14 cellular contexts compared by ENCODE assay signal in genomic region chr3:56887402-56888025, GRCh38.
A peak's percentile ranks its signal among the peaks of the same experiment; 100 is the strongest.
DNase-seq lines count a peak whose midpoint lies in the region; ATAC-seq, FAIRE-seq and TF ChIP-seq lines count a peak whose summit lies in the region.
"Had no signal": no experiment of that assay in that cellular context is flagged by ENCODE, and none has a peak within 500 bp of the region (broad histone marks: within the 10 kb centered on the region; RNA-seq: fewer than 3 reads in every experiment).

No MANE protein-coding gene starts in this region.

- no peak overlapping the region for H3K14ac ChIP-seq in neuronal stem cell (ENCODE audit: low read length)

- H3K18ac ChIP-seq in neuronal stem cell (ENCODE audit: low read length), result no peak overlapping the region

- POLR2A ChIA-PET in GM12878 (lab: Charles Lee), result interaction anchor here (0.6 to 1.4 kb wide), 3 partner anchors 11 to 26 kb away, joined by 3 to 4 read pairs (median 3); no protein-coding TSS in a partner anchor

- H3K4me1 ChIP-seq in GM12878 (ENCODE audit: control insufficient read depth, insufficient read depth, low read length) (peaks cover 8% of the 10 kb centered on the region), neuronal stem cell (ENCODE audit: control insufficient read depth in 2 of 2, insufficient read depth in 1 of 2, low read depth in 1 of 2, low read length in 2 of 2) (peaks cover 0 to 4% of the 10 kb centered on the region in 2 donors)

- H4K20me1 ChIP-seq in GM12878 (ENCODE audit: control insufficient read depth, insufficient read depth), result no peaks in the 10 kb centered on the region

- H3K79me2 ChIP-seq in GM12878 (ENCODE audit: control insufficient read depth, insufficient read depth, low read length), result no peaks in the 10 kb centered on the region

- CTCF ChIA-PET in GM12878 (lab: Yijun Ruan, JAX), result no interaction called here

- no peak overlapping the region for H3K23ac ChIP-seq in neuronal stem cell (ENCODE audit: low read depth, low read length, poor library complexity)

- H4K8ac ChIP-seq in neuronal stem cell (ENCODE audit: low read depth, low read length), result no peak overlapping the region

- H2BK120ac ChIP-seq in neuronal stem cell (ENCODE audit: low read depth, low read length), result no peak overlapping the region

- H3K4me1 Mint-ChIP-seq in T-helper 17 cell, result peaks cover 55% of the 10 kb centered on the region
- peaks cover 92% of the 10 kb centered on the region for H3K4me1 Mint-ChIP-seq in stimulated activated naive CD8-positive, alpha-beta T cell treated with anti-CD3 and anti-CD28 coated beads, Interleukin-15, amount 100 ng/mL, for 72 hours

- peak; percentile 24 for ATAC-seq in left ventricle myocardium superior
- peak; percentile 76 for ATAC-seq in T-helper 17 cell
- ATAC-seq in GM12878, result peak; percentile 66
- ATAC-seq in stimulated activated naive CD8-positive, alpha-beta T cell treated with anti-CD3 and anti-CD28 coated beads, Interleukin-15, amount 100 ng/mL, for 72 hours, result peak; percentile 88
- no peak for ATAC-seq in GM21737 (IDR thresholded peaks at IDR 0.05; ENCODE audit: unreplicated experiment)
- ATAC-seq: foreskin keratinocyte had no signal

- SMC1A ChIA-PET in GM12878 (lab: Charles Lee; ENCODE audit: uncharacterized antibody, unreplicated experiment), result interaction anchor here (0.6 to 1.6 kb wide), 4 partner anchors 8 to 86 kb away, joined by 3 to 4 read pairs (median 3); no protein-coding TSS in a partner anchor

- no peak for FAIRE-seq in GM12878 (lab: Jason Lieb, UNC)

- H3K27me3 ChIP-seq in GM12878 (replicated peaks in 1 of 2; ENCODE audit: control insufficient read depth in 2 of 2, insufficient read depth in 2 of 2, low read length in 1 of 2) (no peaks in the 10 kb centered on the region), neuronal stem cell (ENCODE audit: control insufficient read depth in 3 of 3, insufficient read depth in 3 of 3, low read depth in 1 of 3, low read length in 3 of 3) (no peaks in the 10 kb centered on the region)
- H3K27me3 ChIP-seq: foreskin keratinocyte had no signal

- BruUV-seq in GM12878 (replicated peaks; lab: Mats Ljungman, UMichigan), result no TSS peak

- no peak overlapping the region for H3K4ac ChIP-seq in neuronal stem cell (ENCODE audit: low read length)

- no peak for TF ChIP-seq RAD21 in GM12878 (IDR thresholded peaks at IDR 0.05; ENCODE audit: insufficient read depth, low read depth, low read length)

- no peak for DNase-seq in left ventricle myocardium superior
- DNase-seq in cardiac septum (ENCODE audit: low spot score), result no peak
- DNase-seq in T-helper 17 cell, result no peak
- no peak for DNase-seq in GM12878 (ENCODE audit: low read depth, low spot score)
- DNase-seq in stimulated activated naive CD8-positive, alpha-beta T cell treated with anti-CD3 and anti-CD28 coated beads, Interleukin-15, amount 100 ng/mL, for 72 hours, result peak in 1 of 2 donors; percentile 47
- no peak for DNase-seq in neuronal stem cell (ENCODE audit: low spot score)
- DNase-seq in NCI-H2107 (lab: John Stamatoyannopoulos, UW), result no peak
- DNase-seq: effector CD4-positive, alpha-beta T cell; EL; foreskin keratinocyte; NCI-H1092; trophoblast cell had no signal

- RAD21 ChIA-PET in GM12878 (lab: Charles Lee; ENCODE audit: unreplicated experiment), result interaction anchor here (1.3 kb wide), 1 partner anchor 19 kb away, joined by 3 read pairs; no protein-coding TSS in a partner anchor

- no peaks in the 10 kb centered on the region for H3K9me3 Mint-ChIP-seq in stimulated activated naive CD8-positive, alpha-beta T cell treated with anti-CD3 and anti-CD28 coated beads, Interleukin-15, amount 100 ng/mL, for 72 hours
- H3K9me3 Mint-ChIP-seq: brain had no signal

- H2BK5ac ChIP-seq in neuronal stem cell (ENCODE audit: low read length), result no peak overlapping the region

- H3K4me2 ChIP-seq in GM12878 (ENCODE audit: control insufficient read depth, insufficient read depth), result peak overlapping the region; percentile 11; the same call in 1 of the 2 replicates
- no peak overlapping the region for H3K4me2 ChIP-seq in neuronal stem cell (ENCODE audit: insufficient read depth, low read length, poor library complexity, severe bottlenecking)

- WGBS in GM12878 (ENCODE audit: insufficient coverage, insufficient replicate concordance, low lambda C conversion rate, missing lambda C conversion rate), result 0% methylated on average over 2 of the region's 2 CpGs
- no CpG with 5 or more reads among the region's 2 CpGs for whole genome bisulfite sequencing in neuronal stem cell (ENCODE audit: extremely low coverage in 2 of 2, insufficient read length in 2 of 2, insufficient replicate concordance in 1 of 2), 2 donors

- H3K27ac Mint-ChIP-seq in T-helper 17 cell, result peak overlapping the region; percentile 91
- H3K27ac Mint-ChIP-seq in stimulated activated naive CD8-positive, alpha-beta T cell treated with anti-CD3 and anti-CD28 coated beads, Interleukin-15, amount 100 ng/mL, for 72 hours, result peak overlapping the region; percentile 72 to 86

- H3K27ac ChIP-seq in GM12878 (ENCODE audit: control insufficient read depth, insufficient read depth), result no peak overlapping the region
- H3K27ac ChIP-seq in neuronal stem cell (replicated peaks; ENCODE audit: low read length), result no peak overlapping the region
- H3K27ac ChIP-seq: foreskin keratinocyte had no signal

- H3K36me3 ChIP-seq in GM12878 (ENCODE audit: control insufficient read depth in 2 of 2, insufficient read depth in 2 of 2, low read length in 1 of 2), result no peaks in the 10 kb centered on the region; a peak in 1 of 4 replicates
- H3K36me3 ChIP-seq in neuronal stem cell (replicated peaks in 1 of 2; ENCODE audit: control insufficient read depth in 2 of 2, insufficient read depth in 2 of 2, low read length in 2 of 2), result no peaks in the 10 kb centered on the region

- H3K4me3 ChIP-seq in GM12878 (no peak overlapping the region), neuronal stem cell (ENCODE audit: low read length in 2 of 2) (no peak overlapping the region)

- TF ChIP-seq CTCF in GM12878 (IDR thresholded peaks at IDR 0.05 in 2 of 3, conservative IDR thresholded peaks at IDR 0.05 in 1 of 3; ENCODE audit: control insufficient read depth in 2 of 3, extremely low read depth in 1 of 3, insufficient read depth in 1 of 3, low read depth in 3 of 3, low read length in 3 of 3), result no peak

- H3K27me3 Mint-ChIP-seq in T-helper 17 cell, result no peaks in the 10 kb centered on the region
- no peaks in the 10 kb centered on the region for H3K27me3 Mint-ChIP-seq in stimulated activated naive CD8-positive, alpha-beta T cell treated with anti-CD3 and anti-CD28 coated beads, Interleukin-15, amount 100 ng/mL, for 72 hours
- H3K27me3 Mint-ChIP-seq: brain had no signal

- peaks cover 4% of the 10 kb centered on the region for H3K36me3 Mint-ChIP-seq in T-helper 17 cell (ENCODE audit: low read depth)
- H3K36me3 Mint-ChIP-seq: brain had no signal

- H2AK5ac ChIP-seq in neuronal stem cell (ENCODE audit: low read depth, low read length), result no peak overlapping the region

- H3K9ac ChIP-seq in GM12878 (ENCODE audit: control insufficient read depth, insufficient read depth, low read length), result no peak overlapping the region
- H3K9ac ChIP-seq in neuronal stem cell (ENCODE audit: low read depth, low read length, poor library complexity), result no peak overlapping the region

- no peak for TF ChIP-seq POLR2A in GM12878 (IDR thresholded peaks at IDR 0.05; ENCODE audit: low read depth, low read length)

- H2BK12ac ChIP-seq in neuronal stem cell (ENCODE audit: low read length), result no peak overlapping the region

- intact Hi-C loops in left ventricle myocardium superior (cut with micrococcal nuclease), result no loop called here
- intact Hi-C loops in cardiac septum (cut with DNase I), result no loop called here
- intact Hi-C loops in GM12878 (cut with micrococcal nuclease; ENCODE audit: unreplicated experiment), result no loop called here

- H3K9me3 ChIP-seq in T-helper 17 cell (ENCODE audit: control insufficient read depth, low read length, poor library complexity, severe bottlenecking) (no peaks in the 10 kb centered on the region), GM12878 (replicated peaks; ENCODE audit: control insufficient read depth, insufficient read depth, low read length) (no peaks in the 10 kb centered on the region), neuronal stem cell (replicated peaks in 1 of 2; ENCODE audit: control insufficient read depth in 2 of 2, insufficient read depth in 1 of 2, low read depth in 1 of 2, low read length in 2 of 2) (no peaks in the 10 kb centered on the region)

- no peak for TF ChIP-seq EP300 in GM12878 (IDR thresholded peaks at IDR 0.05; ENCODE audit: borderline replicate concordance in 1 of 2, control insufficient read depth in 1 of 2, low read depth in 2 of 2, low read length in 2 of 2)

- H3K4me3 Mint-ChIP-seq in T-helper 17 cell, result peak overlapping the region; percentile 78
- peak overlapping the region; percentile 55 to 76 for H3K4me3 Mint-ChIP-seq in stimulated activated naive CD8-positive, alpha-beta T cell treated with anti-CD3 and anti-CD28 coated beads, Interleukin-15, amount 100 ng/mL, for 72 hours
- H3K4me3 Mint-ChIP-seq: brain had no signal

- in situ Hi-C loops in GM12878 (cut with MboI), result no loop called here

- H4K91ac ChIP-seq in neuronal stem cell (ENCODE audit: low read depth, low read length, poor library complexity), result no peak overlapping the region

- H3K79me1 ChIP-seq in neuronal stem cell (ENCODE audit: low read depth, low read length), result no peaks in the 10 kb centered on the region

- H2BK15ac ChIP-seq in neuronal stem cell (ENCODE audit: low read length), result no peak overlapping the region

- H2AFZ ChIP-seq in GM12878 (ENCODE audit: control insufficient read depth, low read depth, low read length) (no peak overlapping the region), neuronal stem cell (ENCODE audit: low read length) (no peak overlapping the region)

TF ChIP-seq in GM12878, 131 proteins besides CTCF, POLR2A, EP300 and RAD21 (continues in another document):
- TF ChIP-seq MXI1 (IDR thresholded peaks at IDR 0.05; ENCODE audit: low read depth, low read length) (no peak), TBL1XR1 (IDR thresholded peaks at IDR 0.05; ENCODE audit: low read depth, low read length) (no peak), HDAC2 (IDR thresholded peaks at IDR 0.05) (no peak), CBFB (IDR thresholded peaks at IDR 0.05; ENCODE audit: low read depth) (no peak), DPF2 (IDR thresholded peaks at IDR 0.05) (no peak), NR2C1 (IDR thresholded peaks at IDR 0.05) (0 out of 2 replicates have a peak, but pooled peaks have one; percentile 46), ELK1 (IDR thresholded peaks at IDR 0.05; ENCODE audit: low read depth, low read length) (no peak), ESRRA (IDR thresholded peaks at IDR 0.05; ENCODE audit: low read length) (no peak), MYB (IDR thresholded peaks at IDR 0.05; ENCODE audit: borderline replicate concordance, low read depth, low read length) (no peak)
